1 cellular context compared by ENCODE assay signal in genomic region chr7:134458806-134459698, GRCh38.
TF ChIP-seq lines count a peak whose summit lies in the region.

Gene AKR1B1 (minus strand): TSS chr7:134459100. CDS start chr7:134459062, 38 bp downstream.

TF ChIP-seq in HepG2, 621 proteins besides CTCF, POLR2A, EP300 and RAD21 (continued from another document and continues in another):
- peak; percentile 95 for TF ChIP-seq XRCC5 (optimal IDR thresholded peaks at IDR 0.05; ENCODE audit: low read length)
- TF ChIP-seq ZNF816 (CRISPR knock-in tag; IDR thresholded peaks at IDR 0.05; ENCODE audit: borderline replicate concordance): no peak
- TF ChIP-seq NFYC (CRISPR knock-in tag; IDR thresholded peaks at IDR 0.05): peak; percentile 93
- TF ChIP-seq SMARCC2 (IDR thresholded peaks at IDR 0.05): no peak
- no peak for TF ChIP-seq GZF1 (CRISPR knock-in tag; IDR thresholded peaks at IDR 0.05)
- TF ChIP-seq ATRX (CRISPR knock-in tag; IDR thresholded peaks at IDR 0.05; ENCODE audit: borderline replicate concordance): no peak
- TF ChIP-seq FOXA1 (IDR thresholded peaks at IDR 0.05): no peak
- no peak for TF ChIP-seq FOXA1 (CRISPR knock-in tag; IDR thresholded peaks at IDR 0.05)
- no peak for TF ChIP-seq U2AF2 (IDR thresholded peaks at IDR 0.05; ENCODE audit: low read depth, low read length)
- TF ChIP-seq TBP (CRISPR knock-in tag; IDR thresholded peaks at IDR 0.05): no peak
- TF ChIP-seq ATM (IDR thresholded peaks at IDR 0.05; ENCODE audit: borderline replicate concordance): no peak
- TF ChIP-seq NAIF1 (CRISPR knock-in tag; IDR thresholded peaks at IDR 0.05; ENCODE audit: borderline replicate concordance): no peak
- no peak for TF ChIP-seq FIP1L1 (IDR thresholded peaks at IDR 0.05; ENCODE audit: borderline replicate concordance, insufficient read depth, low read depth, low read length)
- TF ChIP-seq ZBTB21 (CRISPR knock-in tag; IDR thresholded peaks at IDR 0.05): no peak
- no peak for TF ChIP-seq ZNF710 (CRISPR knock-in tag; IDR thresholded peaks at IDR 0.05; ENCODE audit: borderline replicate concordance)
- no peak for TF ChIP-seq KLF13 (CRISPR knock-in tag; IDR thresholded peaks at IDR 0.05)
- TF ChIP-seq RERE (CRISPR knock-in tag; IDR thresholded peaks at IDR 0.05; ENCODE audit: low read depth): no peak
- peak; percentile 70; the same call in 1 of the 2 replicates for TF ChIP-seq TBX2 (CRISPR knock-in tag; IDR thresholded peaks at IDR 0.05; ENCODE audit: borderline replicate concordance)
- TF ChIP-seq ZBTB44 (CRISPR knock-in tag; IDR thresholded peaks at IDR 0.05): no peak
- peak; percentile 41; the same call in 1 of the 2 replicates for TF ChIP-seq ZNF292 (CRISPR knock-in tag; IDR thresholded peaks at IDR 0.05; ENCODE audit: borderline replicate concordance, low read depth)
- TF ChIP-seq DBP (CRISPR knock-in tag; IDR thresholded peaks at IDR 0.05; ENCODE audit: not compliant biosample characterization): peak; percentile 26
- no peak for TF ChIP-seq THAP7 (CRISPR knock-in tag; IDR thresholded peaks at IDR 0.05)
- TF ChIP-seq ZNF652 (CRISPR knock-in tag; IDR thresholded peaks at IDR 0.05; ENCODE audit: borderline replicate concordance, low read depth): no peak
- no peak for TF ChIP-seq HDAC6 (IDR thresholded peaks at IDR 0.05; ENCODE audit: low read depth, low read length)
- TF ChIP-seq TGIF2 (CRISPR knock-in tag; IDR thresholded peaks at IDR 0.05): no peak
- no peak; the same call in 1 of the 2 replicates for TF ChIP-seq ZNF256 (CRISPR knock-in tag; conservative IDR thresholded peaks at IDR 0.05)
- TF ChIP-seq ZNF235 (CRISPR knock-in tag; IDR thresholded peaks at IDR 0.05; ENCODE audit: borderline replicate concordance): no peak
- TF ChIP-seq ZNF282 (IDR thresholded peaks at IDR 0.05; ENCODE audit: partially characterized antibody): no peak
- TF ChIP-seq ZBTB7A (CRISPR knock-in tag; IDR thresholded peaks at IDR 0.05): peak; percentile 85; the same call in 1 of the 2 replicates
- TF ChIP-seq HOXA9 (CRISPR knock-in tag; IDR thresholded peaks at IDR 0.05; ENCODE audit: borderline replicate concordance): no peak
- 0 out of 2 replicates have a peak, but pooled peaks have one; percentile 46 for TF ChIP-seq WIZ (CRISPR knock-in tag; IDR thresholded peaks at IDR 0.05)
- no peak for TF ChIP-seq ZNF180 (CRISPR knock-in tag; IDR thresholded peaks at IDR 0.05; ENCODE audit: borderline replicate concordance, low read depth)
- no peak for TF ChIP-seq MLXIP (CRISPR knock-in tag; IDR thresholded peaks at IDR 0.05; ENCODE audit: borderline replicate concordance)
- TF ChIP-seq AKAP8 (CRISPR knock-in tag; IDR thresholded peaks at IDR 0.05): no peak
- TF ChIP-seq FOXA3 (CRISPR knock-in tag; IDR thresholded peaks at IDR 0.05): 0 out of 2 replicates have a peak, but pooled peaks have one; percentile 35
- no peak for TF ChIP-seq NFATC3 (CRISPR knock-in tag; IDR thresholded peaks at IDR 0.05)
- no peak for TF ChIP-seq ZNF550 (CRISPR knock-in tag; IDR thresholded peaks at IDR 0.05; ENCODE audit: borderline replicate concordance)
- peak; percentile 65; the same call in 1 of the 2 replicates for TF ChIP-seq MYC (CRISPR knock-in tag; IDR thresholded peaks at IDR 0.05; ENCODE audit: borderline replicate concordance)
- TF ChIP-seq DR1 (CRISPR knock-in tag; IDR thresholded peaks at IDR 0.05): peak; percentile 88
- no peak for TF ChIP-seq ZNF749 (CRISPR knock-in tag; IDR thresholded peaks at IDR 0.05; ENCODE audit: borderline replicate concordance)
- TF ChIP-seq MXD4 (CRISPR knock-in tag; IDR thresholded peaks at IDR 0.05): peak; percentile 36; the same call in 1 of the 2 replicates
- TF ChIP-seq NFRKB (IDR thresholded peaks at IDR 0.05): no peak
- no peak for TF ChIP-seq ZNF326 (CRISPR knock-in tag; IDR thresholded peaks at IDR 0.05; ENCODE audit: borderline replicate concordance)
- no peak for TF ChIP-seq GRHL1 (CRISPR knock-in tag; conservative IDR thresholded peaks at IDR 0.05)
- TF ChIP-seq ZFY (CRISPR knock-in tag; IDR thresholded peaks at IDR 0.05): peak; percentile 95
- TF ChIP-seq ZFP90 (CRISPR knock-in tag; IDR thresholded peaks at IDR 0.05; ENCODE audit: borderline replicate concordance): peak; percentile 83
- no peak for TF ChIP-seq ZSCAN22 (CRISPR knock-in tag; IDR thresholded peaks at IDR 0.05)
- peak; percentile 28 for TF ChIP-seq RBM39 (IDR thresholded peaks at IDR 0.05; ENCODE audit: low read depth, low read length, poor library complexity, severe bottlenecking)
- no peak for TF ChIP-seq ZNF790 (CRISPR knock-in tag; IDR thresholded peaks at IDR 0.05; ENCODE audit: borderline replicate concordance)
- TF ChIP-seq SYNCRIP (IDR thresholded peaks at IDR 0.05; ENCODE audit: insufficient read depth, low read depth, low read length): no peak
- TF ChIP-seq KLF15 (CRISPR knock-in tag; IDR thresholded peaks at IDR 0.05; ENCODE audit: borderline replicate concordance): no peak
- TF ChIP-seq ZBTB2 (CRISPR knock-in tag; IDR thresholded peaks at IDR 0.05; ENCODE audit: low read depth): no peak
- 0 out of 2 replicates have a peak, but pooled peaks have one; percentile 49 for TF ChIP-seq ESRRA (CRISPR knock-in tag; IDR thresholded peaks at IDR 0.05; ENCODE audit: low read depth)
- TF ChIP-seq GABPB1 (CRISPR knock-in tag; IDR thresholded peaks at IDR 0.05): peak; percentile 84
- peak; percentile 62; the same call in 1 of the 2 replicates for TF ChIP-seq KAT8 (CRISPR knock-in tag; IDR thresholded peaks at IDR 0.05)
- TF ChIP-seq ZNF644 (CRISPR knock-in tag; IDR thresholded peaks at IDR 0.05; ENCODE audit: low read depth): 0 out of 2 replicates have a peak, but pooled peaks have one; percentile 32
